10 cellular contexts compared by ENCODE assay signal in the genomic region with DNA sequence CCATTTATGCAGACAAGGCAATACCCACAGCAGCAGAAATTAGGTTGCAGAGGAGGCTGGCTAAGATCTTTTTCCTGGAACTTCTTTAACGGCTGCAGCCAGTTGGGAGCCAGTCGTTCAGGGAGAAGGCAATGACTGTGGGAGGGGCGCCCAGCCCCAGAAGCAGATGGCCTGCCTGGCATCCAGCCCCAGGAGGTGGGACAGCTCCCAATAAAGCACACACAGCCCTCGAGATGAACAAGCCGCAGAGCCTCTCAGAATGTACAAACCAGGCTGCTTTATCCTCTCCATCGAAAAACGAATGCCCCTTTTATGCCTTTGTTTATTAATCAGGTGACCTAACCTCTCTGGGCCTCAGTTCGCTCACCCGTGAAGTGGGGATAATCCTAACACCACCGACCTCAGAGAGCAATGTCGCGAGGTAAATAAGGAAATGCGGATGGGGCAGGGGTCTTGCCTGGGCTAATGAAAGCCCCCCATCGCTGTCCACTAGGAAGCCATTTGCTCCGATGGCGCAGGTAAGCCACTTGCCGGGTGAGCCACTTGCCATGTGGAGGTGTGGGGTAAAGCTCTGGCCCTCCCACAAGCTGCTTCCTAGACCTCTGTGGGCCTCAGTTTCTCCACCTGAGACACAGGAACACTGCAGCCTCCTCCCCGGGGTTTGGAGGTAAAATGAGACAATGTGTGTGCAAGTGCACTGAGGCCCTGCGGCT. TPM values are rescaled to one million over a fixed set of nuclear protein-coding genes. Genes with fewer than 3 reads are reported as not detected.
DNase-seq lines count a peak whose midpoint lies in the region; ATAC-seq, FAIRE-seq and TF ChIP-seq lines count a peak whose summit lies in the region.
"Had no signal": no experiment of that assay in that cellular context is flagged by ENCODE, and none has a peak within 500 bp of the region (broad histone marks: within the 10 kb centered on the region; RNA-seq: fewer than 3 reads in every experiment).

No MANE protein-coding gene starts in this region.

- H3K27me3 ChIP-seq in pancreas, result no peaks in the 10 kb centered on the region
- H3K27me3 ChIP-seq: SJSA1 had no signal

- peaks cover 0 to 7% (median 4%) of the 10 kb centered on the region in 3 donors for H3K4me1 ChIP-seq in pancreas

- no peak overlapping the region for H3K4me3 Mint-ChIP-seq in T-helper 2 cell treated with Interferon-gamma antibody and Interleukin-4, amounts not matched to agents 5 μg/mL and 100 μg/mL, for 36 hours

- peaks cover 5% of the 10 kb centered on the region for H3K4me1 Mint-ChIP-seq in T-helper 2 cell treated with Interferon-gamma antibody and Interleukin-4, amounts not matched to agents 5 μg/mL and 100 μg/mL, for 36 hours (ENCODE audit: low read depth)

- TF ChIP-seq CTCF in fibroblast of villous mesenchyme (IDR thresholded peaks at IDR 0.05; ENCODE audit: insufficient read depth, low read depth, low read length), result no peak
- no peak for TF ChIP-seq CTCF in pancreas (IDR thresholded peaks at IDR 0.05)
- no peak for TF ChIP-seq CTCF in GM13976 (IDR thresholded peaks at IDR 0.05; ENCODE audit: borderline replicate concordance, control extremely low read depth, extremely low read depth, insufficient read depth, missing control alignments)

- 74 to 76% methylated on average over 19 of the region's 19 CpGs for WGBS in pancreas, 2 donors

- no peaks in the 10 kb centered on the region for H3K9me3 Mint-ChIP-seq in T-helper 2 cell treated with Interferon-gamma antibody and Interleukin-4, amounts not matched to agents 5 μg/mL and 100 μg/mL, for 36 hours

- no peak overlapping the region for H3K27ac ChIP-seq in pancreas
- H3K27ac ChIP-seq: SJSA1 had no signal

- H3K27me3 Mint-ChIP-seq in T-helper 2 cell treated with Interferon-gamma antibody and Interleukin-4, amounts not matched to agents 5 μg/mL and 100 μg/mL, for 36 hours (ENCODE audit: low read depth), result peaks cover 8% of the 10 kb centered on the region

- in situ Hi-C loops in GM13976 (cut with MboI; ENCODE audit: low sequenced_read_pairs, unreplicated experiment), result no loop called here

- FAIRE-seq in pancreas (lab: Jason Lieb, UNC), result peak; percentile 23
- FAIRE-seq: bronchial epithelial cell had no signal

- no peaks in the 10 kb centered on the region for H3K9me3 ChIP-seq in pancreas
- H3K9me3 ChIP-seq: SJSA1 had no signal

- H3K4me3 ChIP-seq in fibroblast of villous mesenchyme (ENCODE audit: low read depth, low read length), result no peak overlapping the region
- H3K4me3 ChIP-seq in pancreas, result no peak overlapping the region
- H3K4me3 ChIP-seq: SJSA1 had no signal

- ATAC-seq in pancreas, result peak in 3 of 4 donors; percentile 40 to 63 (median 57)

- DNase-seq in COLO668 (lab: John Stamatoyannopoulos, UW; ENCODE audit: unreplicated experiment) (peak; percentile 47), NCI-H345 treated with DMSO at 0.1 percent for 48 hours (lab: John Stamatoyannopoulos, UW; ENCODE audit: unreplicated experiment) (peak; percentile 54), fibroblast of villous mesenchyme (ENCODE audit: low read depth) (peak; percentile 83), pancreas (peak in 2 of 6 donors; percentile 31 to 33), T-helper 2 cell (no peak), T-helper 1 cell (no peak), GM13976 (ENCODE audit: low spot score) (no peak)
- no peak for DNase-seq in T-helper 2 cell treated with Interferon-gamma antibody and Interleukin-4, amounts not matched to agents 5 μg/mL and 100 μg/mL, for 36 hours (ENCODE audit: low spot score)

- intact Hi-C loops in pancreas (cut with DNase I), result no loop called here

- H3K27ac Mint-ChIP-seq in T-helper 2 cell treated with Interferon-gamma antibody and Interleukin-4, amounts not matched to agents 5 μg/mL and 100 μg/mL, for 36 hours, result no peak overlapping the region

- no peaks in the 10 kb centered on the region for H3K36me3 ChIP-seq in pancreas

- no peaks in the 10 kb centered on the region for H3K36me3 Mint-ChIP-seq in T-helper 2 cell treated with Interferon-gamma antibody and Interleukin-4, amounts not matched to agents 5 μg/mL and 100 μg/mL, for 36 hours (ENCODE audit: low read depth)

RNA-seq across cellular contexts. Expression of a gene that starts 35.8 kb away (rescaled TPM):
- total RNA-seq in fibroblast of villous mesenchyme, result 82.1 and 141 TPM in 2 replicates
- 10 to 100 TPM in 1 of 6 donors, 1 to 10 TPM in 5; 3.3 to 11.4 (median 7.5) TPM for total RNA-seq in pancreas
- 1 to 10 TPM; 5.2 to 5.9 TPM for polyA plus RNA-seq in pancreas

Comparison
In these comparisons a context has a peak if more than half of its experiments do, and no peak if none do; other contexts are left out.
1. DNase-seq: peak in COLO668 (single experiment), NCI-H345 treated with DMSO at 0.1 percent for 48 hours (single experiment) and fibroblast of villous mesenchyme (single experiment); none in T-helper 2 cell treated with Interferon-gamma antibody and Interleukin-4, amounts not matched to agents 5 μg/mL and 100 μg/mL, for 36 hours (single experiment), T-helper 2 cell (0 of 5), T-helper 1 cell (0 of 5) and GM13976 (single experiment).